Comparison of ENCODE assay signal across 13 cellular contexts in the genomic region with DNA sequence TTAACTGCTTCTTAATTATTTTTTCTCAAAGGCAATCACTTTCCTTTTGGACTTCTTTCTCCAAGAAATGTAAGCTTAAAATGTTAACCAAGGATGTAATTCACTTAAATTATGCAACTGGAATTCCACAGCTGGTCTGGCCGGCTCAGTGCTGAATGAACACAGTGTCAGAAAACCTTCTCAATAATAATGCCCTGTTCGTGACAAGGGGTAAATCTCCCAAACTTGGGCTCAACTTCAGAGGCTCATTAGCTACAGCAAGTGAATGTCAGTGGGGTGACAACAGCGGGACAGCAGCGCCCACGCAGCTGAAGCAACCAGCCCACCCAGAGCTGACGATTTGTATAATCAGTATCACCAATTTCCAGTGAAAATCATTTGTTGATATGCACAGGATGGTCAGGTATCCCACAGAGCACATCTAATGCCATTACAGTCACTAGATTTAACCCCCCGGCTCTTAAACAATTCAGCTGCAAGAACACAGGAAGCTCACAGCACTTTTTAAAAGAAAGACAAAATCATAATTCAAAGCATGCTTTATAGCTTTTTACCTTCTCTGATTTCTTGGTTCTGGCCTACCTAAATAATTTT.
DNase-seq lines count a peak whose midpoint lies in the region; ATAC-seq and TF ChIP-seq lines count a peak whose summit lies in the region.
"Had no signal": no experiment of that assay in that cellular context is flagged by ENCODE, and none has a peak within 500 bp of the region (broad histone marks: within the 10 kb centered on the region; RNA-seq: fewer than 3 reads in every experiment).

No MANE protein-coding gene starts in this region.

- H3K27me3 Mint-ChIP-seq in HFFc6 (ENCODE audit: insufficient read depth): peaks cover 15% of the 10 kb centered on the region; the same call in 1 of the 2 replicates
- H3K27me3 Mint-ChIP-seq in memory B cell: peaks cover 5% of the 10 kb centered on the region
- H3K27me3 Mint-ChIP-seq: CD8-positive, alpha-beta memory T cell had no signal

- DNase-seq in HFFc6 (no peak), coronary artery (ENCODE audit: low spot score) (no peak), memory B cell (ENCODE audit: low spot score in 2 of 2) (no peak), dedifferentiated amniotic fluid mesenchymal stem cell (ENCODE audit: extremely low spot score) (no peak), NCI-H446 treated with DMSO at 0.1 percent for 48 hours (lab: John Stamatoyannopoulos, UW) (no peak), SIG-M5 (lab: John Stamatoyannopoulos, UW) (no peak)
- DNase-seq: activated CD4-positive, alpha-beta T cell treated with anti-CD3 and anti-CD28 coated beads for 48 hours; CD8-positive, alpha-beta memory T cell; NCI-H1048; NCI-H2171 treated with DMSO at 0.1 percent for 48 hours; stomach had no signal

- H3K27ac Mint-ChIP-seq in HFFc6 (no peak overlapping the region), memory B cell (no peak overlapping the region)
- H3K27ac Mint-ChIP-seq: activated T-helper 1 cell treated with anti-CD3 and anti-CD28 coated beads, Interleukin-12 subunit alpha, Interleukin-12 subunit beta, Interleukin-2, Interleukin-4 antibody, amounts not matched to agents 30 ng/mL and 10 ng/mL and 1 ng/mL, durations not matched to agents 14 hours and 24 hours and 36 hours; CD8-positive, alpha-beta memory T cell had no signal

- H3K9me3 Mint-ChIP-seq in HFFc6 (no peaks in the 10 kb centered on the region), memory B cell (no peaks in the 10 kb centered on the region)
- H3K9me3 Mint-ChIP-seq: activated T-helper 1 cell treated with anti-CD3 and anti-CD28 coated beads, Interleukin-12 subunit alpha, Interleukin-12 subunit beta, Interleukin-2, Interleukin-4 antibody, amounts not matched to agents 30 ng/mL and 10 ng/mL and 1 ng/mL, durations not matched to agents 14 hours and 24 hours and 36 hours had no signal

- no peak overlapping the region for H3K9ac ChIP-seq in stomach smooth muscle (ENCODE audit: low read length in 2 of 2)

- H3K36me3 ChIP-seq in stomach smooth muscle (ENCODE audit: control insufficient read depth in 2 of 2, insufficient read depth in 2 of 2, low read length in 2 of 2): no peaks in the 10 kb centered on the region
- H3K36me3 ChIP-seq: stomach had no signal

- no peak for ATAC-seq in memory B cell (ENCODE audit: low read depth)

- H3K4me1 ChIP-seq in stomach smooth muscle (ENCODE audit: control insufficient read depth, insufficient read depth, low read length): no peaks in the 10 kb centered on the region

- TF ChIP-seq CTCF in HFFc6 (IDR thresholded peaks at IDR 0.05): no peak
- no peak for TF ChIP-seq CTCF in coronary artery (IDR thresholded peaks at IDR 0.05)

- H3K4me3 ChIP-seq in coronary artery (peak overlapping the region; percentile 41), stomach smooth muscle (ENCODE audit: low read length in 2 of 2) (peak overlapping the region; percentile 52 to 64)

- no peaks in the 10 kb centered on the region for H3K27me3 ChIP-seq in stomach smooth muscle (ENCODE audit: control insufficient read depth in 1 of 2, insufficient read depth in 2 of 2, low read length in 2 of 2)
- H3K27me3 ChIP-seq: stomach had no signal

- H3K36me3 Mint-ChIP-seq in HFFc6 (ENCODE audit: low read depth) (no peaks in the 10 kb centered on the region), memory B cell (no peaks in the 10 kb centered on the region)
- H3K36me3 Mint-ChIP-seq: CD8-positive, alpha-beta memory T cell had no signal

- H3K4me3 Mint-ChIP-seq in HFFc6: peak overlapping the region; percentile 66; the same call in 1 of the 2 replicates
- H3K4me3 Mint-ChIP-seq in memory B cell: peak overlapping the region; percentile 69
- H3K4me3 Mint-ChIP-seq: activated T-helper 1 cell treated with anti-CD3 and anti-CD28 coated beads, Interleukin-12 subunit alpha, Interleukin-12 subunit beta, Interleukin-2, Interleukin-4 antibody, amounts not matched to agents 30 ng/mL and 10 ng/mL and 1 ng/mL, durations not matched to agents 14 hours and 24 hours and 36 hours; CD8-positive, alpha-beta memory T cell had no signal

- no peaks in the 10 kb centered on the region for H3K9me3 ChIP-seq in stomach smooth muscle (ENCODE audit: control insufficient read depth in 2 of 2, low read length in 2 of 2)
- H3K9me3 ChIP-seq: stomach had no signal

- H3K4me1 Mint-ChIP-seq in HFFc6 (ENCODE audit: low read depth) (peaks cover 17% of the 10 kb centered on the region; the same call in 1 of the 2 replicates), memory B cell (peaks cover 7% of the 10 kb centered on the region)
- H3K4me1 Mint-ChIP-seq: CD8-positive, alpha-beta memory T cell had no signal

- no peak overlapping the region for H3K27ac ChIP-seq in coronary artery
- H3K27ac ChIP-seq in stomach smooth muscle (ENCODE audit: low read length): no peak overlapping the region
- H3K27ac ChIP-seq: stomach had no signal
